ENCODE assay signal across 9 cellular contexts in genomic region chr3:192899540-192899982, GRCh38. TPM values are rescaled to one million over a fixed set of nuclear protein-coding genes. Genes with fewer than 3 reads are reported as not detected.
DNase-seq lines count a peak whose midpoint lies in the region; ATAC-seq and TF ChIP-seq lines count a peak whose summit lies in the region.
"Had no signal": no experiment of that assay in that cellular context is flagged by ENCODE, and none has a peak within 500 bp of the region (broad histone marks: within the 10 kb centered on the region; RNA-seq: fewer than 3 reads in every experiment).

No MANE protein-coding gene starts in this region.

- H3K4me1 Mint-ChIP-seq in HFFc6 (ENCODE audit: low read depth), result peaks cover 86% of the 10 kb centered on the region
- H3K4me1 Mint-ChIP-seq in activated CD8-positive, alpha-beta T cell treated with anti-CD3 and anti-CD28 coated beads, Interleukin-2, amount 10 ng/mL, durations not matched to agents 7 days and 5 days (ENCODE audit: low read depth), result peaks cover 63% of the 10 kb centered on the region

- CTCF ChIA-PET in activated CD8-positive, alpha-beta T cell treated with anti-CD3 and anti-CD28 coated beads, Interleukin-2, amount 10 ng/mL, durations not matched to agents 7 days and 5 days (lab: Charles Lee), result interaction anchor here (1.2 to 2.1 kb wide), 4 partner anchors 10 to 142 kb away, joined by 3 to 15 read pairs (median 6); partner anchors contain the start of gene MB21D2

- TF ChIP-seq CTCF in HFFc6 (IDR thresholded peaks at IDR 0.05), result no peak

- POLR2A ChIA-PET in activated CD8-positive, alpha-beta T cell treated with anti-CD3 and anti-CD28 coated beads, Interleukin-2, amount 10 ng/mL, durations not matched to agents 7 days and 5 days (lab: Charles Lee), result interaction anchor here (1.6 kb wide), 1 partner anchor 17 kb away, joined by 4 read pairs; no protein-coding TSS in a partner anchor

- H3K4me3 Mint-ChIP-seq in HFFc6, result peak overlapping the region; percentile 28
- H3K4me3 Mint-ChIP-seq in activated CD8-positive, alpha-beta T cell treated with anti-CD3 and anti-CD28 coated beads, Interleukin-2, amount 10 ng/mL, durations not matched to agents 7 days and 5 days, result no peak overlapping the region
- H3K4me3 Mint-ChIP-seq: endodermal cell had no signal

- DNase-seq in DMS 273 (lab: John Stamatoyannopoulos, UW; ENCODE audit: unreplicated experiment), result peak; percentile 91
- DNase-seq in HFFc6, result peak; percentile 93
- no peak for DNase-seq in activated CD8-positive, alpha-beta T cell treated with anti-CD3 and anti-CD28 coated beads, Interleukin-2, amount 10 ng/mL, durations not matched to agents 7 days and 5 days
- DNase-seq in kidney tubule cell (ENCODE audit: low spot score), result peak; percentile 87
- no peak for DNase-seq in NCI-H774 (lab: John Stamatoyannopoulos, UW)
- no peak for DNase-seq in NCI-H187 (lab: John Stamatoyannopoulos, UW)
- no peak for DNase-seq in COR-L47 (lab: John Stamatoyannopoulos, UW)
- DNase-seq: endodermal cell had no signal

- H3K27ac Mint-ChIP-seq in HFFc6, result peak overlapping the region; percentile 94
- H3K27ac Mint-ChIP-seq in activated CD8-positive, alpha-beta T cell treated with anti-CD3 and anti-CD28 coated beads, Interleukin-2, amount 10 ng/mL, durations not matched to agents 7 days and 5 days, result peak overlapping the region; percentile 73
- H3K27ac Mint-ChIP-seq: endodermal cell had no signal

- H3K36me3 Mint-ChIP-seq in HFFc6 (ENCODE audit: low read depth), result peaks cover 52% of the 10 kb centered on the region
- H3K36me3 Mint-ChIP-seq in activated CD8-positive, alpha-beta T cell treated with anti-CD3 and anti-CD28 coated beads, Interleukin-2, amount 10 ng/mL, durations not matched to agents 7 days and 5 days (ENCODE audit: low read depth), result peaks cover 45% of the 10 kb centered on the region

- peaks cover 1% of the 10 kb centered on the region; the same call in 1 of the 2 replicates for H3K27me3 Mint-ChIP-seq in HFFc6 (ENCODE audit: insufficient read depth)
- peaks cover 16% of the 10 kb centered on the region for H3K27me3 Mint-ChIP-seq in activated CD8-positive, alpha-beta T cell treated with anti-CD3 and anti-CD28 coated beads, Interleukin-2, amount 10 ng/mL, durations not matched to agents 7 days and 5 days (ENCODE audit: low read depth)

- no peaks in the 10 kb centered on the region for H3K9me3 Mint-ChIP-seq in HFFc6
- peaks cover 14% of the 10 kb centered on the region for H3K9me3 Mint-ChIP-seq in activated CD8-positive, alpha-beta T cell treated with anti-CD3 and anti-CD28 coated beads, Interleukin-2, amount 10 ng/mL, durations not matched to agents 7 days and 5 days (ENCODE audit: insufficient read depth)

- ATAC-seq in activated CD8-positive, alpha-beta T cell treated with anti-CD3 and anti-CD28 coated beads, Interleukin-2, amount 10 ng/mL, durations not matched to agents 7 days and 5 days, result no peak
- ATAC-seq in GM19023 (IDR thresholded peaks at IDR 0.05; ENCODE audit: unreplicated experiment), result no peak

RNA-seq across cellular contexts. Expression of gene MB21D2, which starts 18.1 kb away (rescaled TPM):
- 10 to 100 TPM; 17.2 to 20.9 (median 19.5) TPM for total RNA-seq in HFFc6 (2021; fragmentation: NEBNext Ultra II Directional; extraction: Animal tissue kit (Norgen Biotek cat#: 25700))
- total RNA-seq in activated CD8-positive, alpha-beta T cell treated with anti-CD3 and anti-CD28 coated beads, Interleukin-2, amount 10 ng/mL, durations not matched to agents 7 days and 5 days, result 1 to 10 TPM; 6.5 to 7.2 TPM

Comparison
In these comparisons a context has a peak if more than half of its experiments do, and no peak if none do; other contexts are left out.
1. DNase-seq: peak in DMS 273 (single experiment), HFFc6 (single experiment) and kidney tubule cell (single experiment); none in activated CD8-positive, alpha-beta T cell treated with anti-CD3 and anti-CD28 coated beads, Interleukin-2, amount 10 ng/mL, durations not matched to agents 7 days and 5 days (single experiment), NCI-H774 (single experiment), NCI-H187 (0 of 2) and COR-L47 (single experiment).